In the genomic region with DNA sequence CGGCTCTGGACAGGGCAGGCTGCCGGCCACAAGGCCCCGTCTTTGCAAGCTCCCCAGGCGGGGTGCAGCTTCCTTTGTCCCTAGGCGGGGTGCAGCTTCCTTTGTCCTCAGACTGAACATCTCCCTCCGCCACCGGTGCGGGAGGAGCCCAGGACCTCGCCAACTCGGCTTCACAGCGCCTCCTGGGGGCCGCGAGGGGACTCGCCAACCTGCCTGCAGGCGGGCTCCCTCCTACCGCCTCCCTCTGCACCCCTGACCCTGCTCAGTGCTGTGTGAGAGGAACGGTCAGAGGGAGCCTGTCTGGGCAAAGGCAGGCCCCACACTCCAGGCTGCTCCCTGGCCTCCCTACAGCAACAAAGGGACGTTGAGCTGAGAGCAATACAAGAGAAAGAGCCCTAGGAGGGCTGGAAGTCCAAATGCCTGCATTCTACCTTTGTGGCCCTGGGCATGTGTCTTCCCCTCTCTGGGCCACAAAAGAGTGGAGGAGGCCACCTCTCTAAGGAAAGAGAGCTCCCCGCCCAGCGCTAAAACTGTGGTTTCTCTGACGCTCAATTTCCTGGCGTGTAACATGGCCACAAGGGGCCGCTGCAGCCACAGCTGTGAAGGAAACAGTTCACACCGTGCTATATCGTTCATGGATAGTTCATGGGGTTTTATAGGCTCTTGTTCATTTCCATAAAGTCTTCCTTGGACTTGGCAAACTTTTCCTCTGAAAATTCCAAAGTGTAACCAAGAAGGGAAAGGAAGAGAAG, we compare ENCODE assay signal across 9 cellular contexts. TPM values are rescaled to one million over a fixed set of nuclear protein-coding genes. Genes with fewer than 3 reads are reported as not detected.
DNase-seq lines count a peak whose midpoint lies in the region; ATAC-seq, FAIRE-seq and TF ChIP-seq lines count a peak whose summit lies in the region.
"Had no signal": no experiment of that assay in that cellular context is flagged by ENCODE, and none has a peak within 500 bp of the region (broad histone marks: within the 10 kb centered on the region; RNA-seq: fewer than 3 reads in every experiment).

No MANE protein-coding gene starts in this region.

- peaks cover 0 to 10% (median 0%) of the 10 kb centered on the region in 8 donors for H3K9me3 ChIP-seq in spleen

- TF ChIP-seq CTCF in spleen (IDR thresholded peaks at IDR 0.05 in 8 of 11, conservative IDR thresholded peaks at IDR 0.05 in 3 of 11) = peak; percentile 69 to 94 (median 86)

- WGBS in spleen, 5 donors = 0 to 3% (median 2%) methylated on average over 15 to 25 of the region's 25 CpGs

- peak; percentile 96 for FAIRE-seq in islet of Langerhans (lab: Jason Lieb, UNC)
- FAIRE-seq: colon had no signal

- peaks cover 12 to 24% (median 22%) of the 10 kb centered on the region in 6 donors for H3K4me1 ChIP-seq in spleen

- peak; percentile 71 to 72 for ATAC-seq in activated CD4-positive, CD25-positive, alpha-beta regulatory T cell treated with anti-CD3 and anti-CD28 coated beads, Interleukin-2, amount 50 U/mL, for 24 hours
- ATAC-seq in GM21717 (IDR thresholded peaks at IDR 0.05; ENCODE audit: unreplicated experiment) = no peak

- H3K36me3 ChIP-seq in spleen = no peaks in the 10 kb centered on the region

- no peak for TF ChIP-seq POLR2A in spleen (IDR thresholded peaks at IDR 0.05)

- intact Hi-C loops in spleen (cut with DNase I; ENCODE audit: low total_unique reads) = loop anchor here (5.0 kb wide), 2 partner anchors 98 to 642 kb away; no protein-coding TSS in a partner anchor

- peak; percentile 79 for DNase-seq in COLO829 (ENCODE audit: low spot score)
- peak; percentile 86 for DNase-seq in HCEC 1CT
- DNase-seq in NCI-H2227 (lab: John Stamatoyannopoulos, UW; ENCODE audit: unreplicated experiment) = peak; percentile 81
- peak; percentile 79 for DNase-seq in central memory CD4-positive, alpha-beta T cell
- peak; percentile 95 for DNase-seq in spleen

- peaks cover 0 to 20% (median 0%) of the 10 kb centered on the region in 7 donors for H3K27me3 ChIP-seq in spleen (replicated peaks in 1 of 7)

- H3K27ac ChIP-seq in spleen = peak overlapping the region in 5 of 8 donors; percentile 55 to 75 (median 65)

- peak overlapping the region in 5 of 8 donors; percentile 13 to 57 (median 21) for H3K4me3 ChIP-seq in spleen

RNA-seq across cellular contexts. Expression of gene KRT19, which starts 20.9 kb away (rescaled TPM):
- 1 to 10 TPM in 3 of 7 donors, under 1 TPM in 3, not detected in 1; 0.44 to 2.8 (median 0.83) TPM for total RNA-seq in spleen
- polyA plus RNA-seq in spleen = 1 to 10 TPM in 2 of 3 donors, under 1 TPM in 1; 0.20 to 3.9 (median 1.9) TPM

RNA-seq across cellular contexts. Expression of gene KRT9, which starts 22.8 kb away (rescaled TPM):
- total RNA-seq in spleen = not detected
- not detected for polyA plus RNA-seq in spleen

RNA-seq across cellular contexts. Expression of gene KRT15, which starts 30.3 kb away (rescaled TPM):
- not detected for total RNA-seq in spleen
- polyA plus RNA-seq in spleen = 1 to 10 TPM in 1 of 3 donors, under 1 TPM in 2; 0.07 to 1.3 (median 0.11) TPM

RNA-seq across cellular contexts. Expression of gene KRT14, which starts 37.7 kb away (rescaled TPM):
- under 1 TPM in 1 of 7 donors, not detected in 6; 0.79 TPM for total RNA-seq in spleen
- under 1 TPM; 0.06 to 0.17 (median 0.16) TPM for polyA plus RNA-seq in spleen

RNA-seq across cellular contexts. Expression of gene KRT13, which starts 43.6 kb away (rescaled TPM):
- total RNA-seq in spleen = not detected
- 10 to 100 TPM in 1 of 3 donors, 1 to 10 TPM in 2; 1.6 to 26.4 (median 3.8) TPM for polyA plus RNA-seq in spleen
